In genomic region chr1:20265243-20265642, GRCh38 we compare ENCODE assay signal across 21 cellular contexts. TPM values are rescaled to one million over a fixed set of nuclear protein-coding genes. Genes with fewer than 3 reads are reported as not detected.
DNase-seq lines count a peak whose midpoint lies in the region; ATAC-seq and TF ChIP-seq lines count a peak whose summit lies in the region.
"Had no signal": no experiment of that assay in that cellular context is flagged by ENCODE, and none has a peak within 500 bp of the region (broad histone marks: within the 10 kb centered on the region; RNA-seq: fewer than 3 reads in every experiment).

No MANE protein-coding gene starts in this region.

- H3K27ac ChIP-seq in left ventricle myocardium inferior (replicated peaks) (peak overlapping the region; percentile 71), psoas muscle (no peak overlapping the region)
- H3K27ac ChIP-seq: BLaER1 treated with 17β-estradiol and CSF1 and Interleukin-3, amounts not matched to agents 10 nM and 100 nM; brain microvascular endothelial cell had no signal

- peaks cover 14% of the 10 kb centered on the region for H3K4me1 ChIP-seq in left ventricle myocardium inferior
- no peaks in the 10 kb centered on the region for H3K4me1 ChIP-seq in psoas muscle
- H3K4me1 ChIP-seq: BLaER1 treated with 17β-estradiol and CSF1 and Interleukin-3, amounts not matched to agents 10 nM and 100 nM had no signal

- CTCF ChIA-PET in HEK293T (lab: Yijun Ruan, JAX), result no interaction called here

- in situ Hi-C loops in astrocyte of the spinal cord (cut with HindIII; ENCODE audit: low sequenced_read_pairs), result no loop called here

- no peaks in the 10 kb centered on the region for H3K36me3 ChIP-seq in left ventricle myocardium inferior
- no peaks in the 10 kb centered on the region for H3K36me3 ChIP-seq in psoas muscle (ENCODE audit: insufficient read depth in 1 of 2, low read depth in 1 of 2)
- H3K36me3 ChIP-seq: BLaER1 treated with 17β-estradiol and CSF1 and Interleukin-3, amounts not matched to agents 10 nM and 100 nM; brain microvascular endothelial cell had no signal

- DNase-seq in Daoy (ENCODE audit: low read depth) (peak; percentile 43), astrocyte of the spinal cord (ENCODE audit: low read depth, low spot score) (peak; percentile 8), left ventricle myocardium inferior (peak; percentile 44), psoas muscle (no peak), HPDE6-E6E7 (ENCODE audit: extremely low spot score) (no peak), HEK293T (ENCODE audit: extremely low spot score) (no peak)
- DNase-seq in stimulated activated CD4-positive, alpha-beta T cell treated with anti-CD3 and anti-CD28 coated beads, Interleukin-1b, Interleukin-23, amount 100 ng/mL, for 48 hours, result no peak
- no peak for DNase-seq in central memory CD4-positive, alpha-beta T cell
- DNase-seq: activated T-cell treated with anti-CD3 and anti-CD28 coated beads, Interleukin-2, amount 50 U/mL, for 48 hours; brain microvascular endothelial cell; dermis blood vessel endothelial cell; NCI-H1436 treated with DMSO at 0.1 percent for 48 hours; NCI-H510A treated with DMSO at 0.1 percent for 48 hours; T1000 had no signal

- H3K27me3 ChIP-seq in left ventricle myocardium inferior (ENCODE audit: low read depth), result peaks cover 7% of the 10 kb centered on the region
- H3K27me3 ChIP-seq in psoas muscle (ENCODE audit: insufficient read depth in 3 of 3, low read length in 2 of 3), result no peaks in the 10 kb centered on the region
- H3K27me3 ChIP-seq: BLaER1 treated with 17β-estradiol and CSF1 and Interleukin-3, amounts not matched to agents 10 nM and 100 nM; brain microvascular endothelial cell had no signal

- intact Hi-C loops in left ventricle myocardium inferior (cut with micrococcal nuclease), result no loop called here
- intact Hi-C loops in psoas muscle (cut with DNase I), result no loop called here

- ATAC-seq in psoas muscle, result peak in 3 of 4 donors; percentile 34 to 74 (median 66)
- ATAC-seq: activated CD4-positive, CD25-positive, alpha-beta regulatory T cell treated with anti-CD3 and anti-CD28 coated beads, Interleukin-2, amount 50 U/mL, for 24 hours; HCT116 had no signal

- POLR2A ChIA-PET in HEK293T (lab: Yijun Ruan, JAX), result no interaction called here

- H3K9me3 ChIP-seq in left ventricle myocardium inferior (replicated peaks) (no peaks in the 10 kb centered on the region), psoas muscle (no peaks in the 10 kb centered on the region)

- TF ChIP-seq CTCF in astrocyte of the spinal cord (IDR thresholded peaks at IDR 0.05; ENCODE audit: low read depth, low read length) (no peak), left ventricle myocardium inferior (IDR thresholded peaks at IDR 0.05; ENCODE audit: borderline replicate concordance) (no peak), psoas muscle (IDR thresholded peaks at IDR 0.05) (no peak)

- H3K4me3 ChIP-seq in astrocyte of the spinal cord (ENCODE audit: low read depth, low read length) (no peak overlapping the region), left ventricle myocardium inferior (no peak overlapping the region), psoas muscle (no peak overlapping the region)
- H3K4me3 ChIP-seq: BLaER1 treated with 17β-estradiol and CSF1 and Interleukin-3, amounts not matched to agents 10 nM and 100 nM had no signal

- WGBS in psoas muscle, 3 donors, result 20 to 32% (median 26%) methylated on average over 4 of the region's 4 CpGs

TF ChIP-seq in HEK293T, 16 proteins besides CTCF, POLR2A, EP300 and RAD21:
- no peak for TF ChIP-seq CTBP1 (IDR thresholded peaks at IDR 0.05; ENCODE audit: borderline replicate concordance)
- no peak for TF ChIP-seq HDGF (IDR thresholded peaks at IDR 0.05; ENCODE audit: borderline replicate concordance)
- TF ChIP-seq FOXA1 (IDR thresholded peaks at IDR 0.05), result no peak
- no peak for TF ChIP-seq ARNT (IDR thresholded peaks at IDR 0.05)
- TF ChIP-seq PKNOX1 (IDR thresholded peaks at IDR 0.05), result no peak
- no peak for TF ChIP-seq TARDBP (IDR thresholded peaks at IDR 0.05)

RNA-seq across cellular contexts. Expression of gene VWA5B1, which starts 25.4 kb away (rescaled TPM):
- total RNA-seq in Daoy (2014; rRNA removed; shearing (Covaris generic)), result not detected in 2 replicates
- total RNA-seq in left ventricle myocardium inferior, result 0.16 TPM
- under 1 TPM in 2 of 4 donors, not detected in 2; 0.12 to 0.17 TPM for total RNA-seq in psoas muscle
- under 1 TPM in 1 of 3 donors, not detected in 2; under 0.01 TPM for polyA plus RNA-seq in psoas muscle
- total RNA-seq: A673; activated CD8-positive, alpha-beta memory T cell treated with anti-CD3 and anti-CD28 coated beads for 36 hours; dermis blood vessel endothelial cell; mesenteric fat pad had no signal
- polyA plus RNA-seq: keratinocyte had no signal

Comparison
In these comparisons a context has a peak if more than half of its experiments do, and no peak if none do; other contexts are left out.
1. DNase-seq: peak in Daoy (single experiment), astrocyte of the spinal cord (single experiment) and left ventricle myocardium inferior (single experiment); none in psoas muscle (0 of 2), stimulated activated CD4-positive, alpha-beta T cell treated with anti-CD3 and anti-CD28 coated beads, Interleukin-1b, Interleukin-23, amount 100 ng/mL, for 48 hours (single experiment), HPDE6-E6E7 (single experiment), HEK293T (single experiment) and central memory CD4-positive, alpha-beta T cell (single experiment).